11 cellular contexts compared by ENCODE assay signal in genomic region chr1:206782448-206782847, GRCh38. TPM values are rescaled to one million over a fixed set of nuclear protein-coding genes. Genes with fewer than 3 reads are reported as not detected.
DNase-seq lines count a peak whose midpoint lies in the region; ATAC-seq and TF ChIP-seq lines count a peak whose summit lies in the region.
"Had no signal": no experiment of that assay in that cellular context is flagged by ENCODE, and none has a peak within 500 bp of the region (broad histone marks: within the 10 kb centered on the region; RNA-seq: fewer than 3 reads in every experiment).

No MANE protein-coding gene starts in this region.

- H3K27me3 ChIP-seq in neuronal stem cell (ENCODE audit: control insufficient read depth in 3 of 3, insufficient read depth in 3 of 3, low read depth in 1 of 3, low read length in 3 of 3) (peaks cover 0 to 24% (median 0%) of the 10 kb centered on the region in 3 experiments), sigmoid colon (no peaks in the 10 kb centered on the region), Karpas-422 (ENCODE audit: low read length) (no peaks in the 10 kb centered on the region)
- H3K27me3 ChIP-seq: gastrocnemius medialis had no signal

- H2AFZ ChIP-seq in neuronal stem cell (ENCODE audit: low read length): no peak overlapping the region
- H2AFZ ChIP-seq in Karpas-422 (ENCODE audit: low read length): no peak overlapping the region

- no peaks in the 10 kb centered on the region for H4K20me1 ChIP-seq in Karpas-422 (ENCODE audit: insufficient read depth, low read depth, low read length)

- H3K4me3 ChIP-seq in neuronal stem cell (ENCODE audit: low read length in 2 of 2) (no peak overlapping the region), sigmoid colon (no peak overlapping the region), Karpas-422 (ENCODE audit: low read length) (no peak overlapping the region)
- H3K4me3 ChIP-seq: gastrocnemius medialis had no signal

- DNase-seq in GM13976 (ENCODE audit: low spot score) (peak; percentile 34), activated B cell treated with CpG ODN at 0.5 μM for 24 hours (peak; percentile 55), D341Med (ENCODE audit: low spot score) (no peak), neuronal stem cell (ENCODE audit: low spot score) (no peak), sigmoid colon (no peak), Karpas-422 (no peak)
- DNase-seq: gastrocnemius medialis; stimulated activated CD4-positive, alpha-beta T cell treated with anti-CD3 and anti-CD28 coated beads, Interleukin-4, amount 100 ng/mL, for 24 hours had no signal

- H3K9ac ChIP-seq in neuronal stem cell (ENCODE audit: low read depth, low read length, poor library complexity): no peak overlapping the region
- H3K9ac ChIP-seq in Karpas-422 (ENCODE audit: low read length): no peak overlapping the region

- no peak overlapping the region for H2BK15ac ChIP-seq in neuronal stem cell (ENCODE audit: low read length)

- peaks cover 47% of the 10 kb centered on the region for H3K4me1 Mint-ChIP-seq in activated B cell treated with CpG ODN at 0.5 μM for 24 hours

- H3K9me2 ChIP-seq in Karpas-422 (replicated peaks; ENCODE audit: insufficient read depth, low read length): no peaks in the 10 kb centered on the region

- no peaks in the 10 kb centered on the region for H3K27me3 Mint-ChIP-seq in activated B cell treated with CpG ODN at 0.5 μM for 24 hours

- H3K79me2 ChIP-seq in Karpas-422 (ENCODE audit: low read length): no peaks in the 10 kb centered on the region

- no peaks in the 10 kb centered on the region for H3K36me3 Mint-ChIP-seq in activated B cell treated with CpG ODN at 0.5 μM for 24 hours (ENCODE audit: low read depth)

- H3K36me3 ChIP-seq in neuronal stem cell (replicated peaks in 1 of 2; ENCODE audit: control insufficient read depth in 2 of 2, insufficient read depth in 2 of 2, low read length in 2 of 2) (no peaks in the 10 kb centered on the region), sigmoid colon (no peaks in the 10 kb centered on the region), Karpas-422 (ENCODE audit: insufficient read depth, low read length) (no peaks in the 10 kb centered on the region)
- H3K36me3 ChIP-seq: gastrocnemius medialis had no signal

- in situ Hi-C loops in GM13976 (cut with MboI; ENCODE audit: low sequenced_read_pairs, unreplicated experiment): no loop called here

- TF ChIP-seq CTCF in GM13976 (IDR thresholded peaks at IDR 0.05; ENCODE audit: borderline replicate concordance, control extremely low read depth, extremely low read depth, insufficient read depth, missing control alignments): no peak
- no peak for TF ChIP-seq CTCF in activated B cell treated with CpG ODN at 0.5 μM for 24 hours (IDR thresholded peaks at IDR 0.05)
- TF ChIP-seq CTCF in sigmoid colon (IDR thresholded peaks at IDR 0.05): no peak

- H3K4me3 Mint-ChIP-seq in activated B cell treated with CpG ODN at 0.5 μM for 24 hours: peak overlapping the region; percentile 64

- POLR2A ChIA-PET in activated B cell treated with CpG ODN at 0.5 μM for 24 hours (lab: Charles Lee): interaction anchor here (0.6 to 4.4 kb wide), 9 partner anchors 9 to 170 kb away, joined by 3 to 67 read pairs (median 5); partner anchors contain the start of genes EIF2D, IL10 and IL19

- intact Hi-C loops in activated B cell treated with CpG ODN at 0.5 μM for 24 hours (cut with micrococcal nuclease): loop anchor here (1.0 to 5.0 kb wide), 5 partner anchors 8 to 43 kb away; no protein-coding TSS in a partner anchor
- intact Hi-C loops in sigmoid colon (cut with DNase I): no loop called here

- CTCF ChIA-PET in activated B cell treated with CpG ODN at 0.5 μM for 24 hours (lab: Charles Lee): interaction anchor here (0.7 to 2.6 kb wide), 6 partner anchors 10 to 48 kb away, joined by 4 to 14 read pairs (median 4); partner anchors contain the start of gene IL10

- ATAC-seq in GM19455 (IDR thresholded peaks at IDR 0.05; ENCODE audit: unreplicated experiment): peak; percentile 64
- peak; percentile 53 for ATAC-seq in HG03066 (IDR thresholded peaks at IDR 0.05; ENCODE audit: low read depth, unreplicated experiment)
- ATAC-seq in activated B cell treated with CpG ODN at 0.5 μM for 24 hours (ENCODE audit: low read depth): peak; percentile 79
- ATAC-seq: gastrocnemius medialis had no signal

- no peak overlapping the region for H3K4me2 ChIP-seq in neuronal stem cell (ENCODE audit: insufficient read depth, low read length, poor library complexity, severe bottlenecking)
- H3K4me2 ChIP-seq in Karpas-422 (ENCODE audit: low read depth, low read length, poor library complexity, severe bottlenecking): no peak overlapping the region

- H3K9me3 ChIP-seq in neuronal stem cell (replicated peaks in 1 of 2; ENCODE audit: control insufficient read depth in 2 of 2, insufficient read depth in 1 of 2, low read depth in 1 of 2, low read length in 2 of 2): no peaks in the 10 kb centered on the region
- H3K9me3 ChIP-seq in sigmoid colon: no peaks in the 10 kb centered on the region
- H3K9me3 ChIP-seq in Karpas-422 (ENCODE audit: low read length): no peaks in the 10 kb centered on the region
- H3K9me3 ChIP-seq: gastrocnemius medialis had no signal

- no peak for TF ChIP-seq EP300 in sigmoid colon (IDR thresholded peaks at IDR 0.05)

- no peak overlapping the region for H3K18ac ChIP-seq in neuronal stem cell (ENCODE audit: low read length)

- H2BK120ac ChIP-seq in neuronal stem cell (ENCODE audit: low read depth, low read length): no peak overlapping the region

- H2BK5ac ChIP-seq in neuronal stem cell (ENCODE audit: low read length): no peak overlapping the region

- H2AK5ac ChIP-seq in neuronal stem cell (ENCODE audit: low read depth, low read length): no peak overlapping the region

- no peak overlapping the region for H4K8ac ChIP-seq in neuronal stem cell (ENCODE audit: low read depth, low read length)

- H2BK12ac ChIP-seq in neuronal stem cell (ENCODE audit: low read length): no peak overlapping the region

- no peaks in the 10 kb centered on the region for H3K79me1 ChIP-seq in neuronal stem cell (ENCODE audit: low read depth, low read length)

- H3K14ac ChIP-seq in neuronal stem cell (ENCODE audit: low read length): no peak overlapping the region

- H3K4me1 ChIP-seq in neuronal stem cell (ENCODE audit: control insufficient read depth in 2 of 2, insufficient read depth in 1 of 2, low read depth in 1 of 2, low read length in 2 of 2) (no peaks in the 10 kb centered on the region), sigmoid colon (no peaks in the 10 kb centered on the region), Karpas-422 (ENCODE audit: low read length) (peaks cover 6% of the 10 kb centered on the region)
- H3K4me1 ChIP-seq: gastrocnemius medialis had no signal

- H3K23ac ChIP-seq in neuronal stem cell (ENCODE audit: low read depth, low read length, poor library complexity): no peak overlapping the region

- H4K91ac ChIP-seq in neuronal stem cell (ENCODE audit: low read depth, low read length, poor library complexity): no peak overlapping the region

- H3K27ac ChIP-seq in neuronal stem cell (replicated peaks; ENCODE audit: low read length) (no peak overlapping the region), sigmoid colon (no peak overlapping the region), Karpas-422 (ENCODE audit: low read length) (no peak overlapping the region)
- H3K27ac ChIP-seq: gastrocnemius medialis, VCaP had no signal

- WGBS in neuronal stem cell (ENCODE audit: extremely low coverage in 2 of 2, insufficient read length in 2 of 2, insufficient replicate concordance in 1 of 2), 2 donors: no CpG with 5 or more reads among the region's 2 CpGs
- 52 to 93% methylated on average over 2 of the region's 2 CpGs for WGBS in sigmoid colon, 2 donors

- no peak overlapping the region for H3K4ac ChIP-seq in neuronal stem cell (ENCODE audit: low read length)

- no peak for TF ChIP-seq POLR2A in sigmoid colon (IDR thresholded peaks at IDR 0.05)

- H3K9me3 Mint-ChIP-seq in activated B cell treated with CpG ODN at 0.5 μM for 24 hours: no peaks in the 10 kb centered on the region

- H3K27ac Mint-ChIP-seq in activated B cell treated with CpG ODN at 0.5 μM for 24 hours: peak overlapping the region; percentile 81

RNA-seq across cellular contexts. Expression of gene IL10, which starts 10.2 kb away (rescaled TPM):
- total RNA-seq in activated B cell treated with CpG ODN at 0.5 μM for 24 hours (2.8 and 3.4 TPM in 2 replicates), sigmoid colon (10 to 100 TPM in 2 of 4 donors, 1 to 10 TPM in 2; 1.7 to 11.1 (median 8.2) TPM)
- polyA plus RNA-seq in neuronal stem cell (2013, experiment 1 of 2): not detected
- not detected for polyA plus RNA-seq in neuronal stem cell (2013, experiment 2 of 2)
- polyA plus RNA-seq in sigmoid colon: 10 to 100 TPM in 1 of 3 donors, 1 to 10 TPM in 2; 1.6 to 16.8 (median 2.8) TPM
- not detected in 2 replicates for total RNA-seq in Karpas-422 (2014; rRNA removed; shearing (Covaris generic); ENCODE audit: low replicate concordance)

RNA-seq across cellular contexts. Expression of gene IL19, which starts 11.9 kb away (rescaled TPM):
- not detected in 2 replicates for total RNA-seq in activated B cell treated with CpG ODN at 0.5 μM for 24 hours
- polyA plus RNA-seq in neuronal stem cell (2013, experiment 1 of 2): not detected
- polyA plus RNA-seq in neuronal stem cell (2013, experiment 2 of 2): not detected
- not detected for total RNA-seq in sigmoid colon
- polyA plus RNA-seq in sigmoid colon: under 1 TPM in 1 of 3 donors, not detected in 2; 0.10 TPM
- total RNA-seq in Karpas-422 (2014; rRNA removed; shearing (Covaris generic); ENCODE audit: low replicate concordance): not detected in 2 replicates
- total RNA-seq: gastrocnemius medialis had no signal

Comparison
In these comparisons a context has a peak if more than half of its experiments do, and no peak if none do; other contexts are left out.
1. DNase-seq: peak in GM13976 (single experiment) and activated B cell treated with CpG ODN at 0.5 μM for 24 hours (single experiment); none in D341Med (single experiment), neuronal stem cell (single experiment), sigmoid colon (single experiment) and Karpas-422 (single experiment).
2. Peak in every context shown above with its lines, with median percentiles within 50 percentile points of each other: ATAC-seq.